Comparison of ENCODE assay signal across 2 cellular contexts in the genomic region with DNA sequence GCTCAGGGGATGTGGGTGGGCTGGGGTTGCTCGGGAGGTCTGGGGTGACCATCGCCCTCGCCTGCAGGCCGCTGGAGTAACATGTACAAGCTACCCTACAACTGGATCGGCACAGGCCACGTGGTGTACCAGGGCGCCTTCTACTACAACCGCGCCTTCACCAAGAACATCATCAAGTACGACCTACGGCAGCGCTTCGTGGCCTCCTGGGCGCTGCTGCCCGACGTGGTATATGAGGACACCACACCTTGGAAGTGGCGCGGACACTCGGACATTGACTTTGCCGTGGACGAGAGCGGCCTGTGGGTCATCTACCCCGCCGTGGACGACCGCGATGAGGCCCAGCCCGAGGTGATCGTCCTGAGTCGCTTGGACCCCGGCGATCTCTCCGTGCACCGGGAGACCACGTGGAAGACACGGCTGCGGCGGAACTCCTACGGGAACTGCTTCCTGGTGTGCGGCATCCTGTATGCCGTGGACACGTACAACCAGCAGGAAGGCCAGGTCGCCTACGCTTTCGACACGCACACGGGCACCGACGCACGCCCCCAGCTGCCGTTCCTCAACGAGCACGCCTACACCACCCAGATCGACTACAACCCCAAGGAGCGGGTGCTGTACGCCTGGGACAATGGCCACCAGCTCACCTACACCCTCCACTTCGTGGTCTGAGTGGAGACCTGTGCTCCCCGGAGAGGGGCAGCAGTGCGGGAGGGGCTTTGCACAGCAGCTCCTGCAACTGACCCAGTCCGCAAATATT.
TF ChIP-seq lines count a peak whose summit lies in the region.

No MANE protein-coding gene starts in this region.

TF ChIP-seq in A549, 52 proteins besides CTCF, POLR2A, EP300 and RAD21:
- TF ChIP-seq CBX2 (IDR thresholded peaks at IDR 0.05; ENCODE audit: borderline replicate concordance, low read depth) (no peak), POLR2AphosphoS2 (conservative IDR thresholded peaks at IDR 0.05; ENCODE audit: low read length) (no peak), HDAC2 (IDR thresholded peaks at IDR 0.05) (no peak), KDM1A (IDR thresholded peaks at IDR 0.05; ENCODE audit: low read depth) (no peak), CBX8 (IDR thresholded peaks at IDR 0.05) (no peak), FOSB (CRISPR knock-in tag; IDR thresholded peaks at IDR 0.05) (no peak), HOXB13 (CRISPR knock-in tag; IDR thresholded peaks at IDR 0.05; ENCODE audit: low read depth) (no peak), HOXA7 (CRISPR knock-in tag; IDR thresholded peaks at IDR 0.05) (no peak), MAFK (IDR thresholded peaks at IDR 0.05; ENCODE audit: partially characterized antibody) (no peak), GATA3 (IDR thresholded peaks at IDR 0.05; ENCODE audit: borderline replicate concordance) (no peak), EHF (CRISPR knock-in tag; IDR thresholded peaks at IDR 0.05) (no peak), MYC (IDR thresholded peaks at IDR 0.05; ENCODE audit: borderline replicate concordance, low read length) (no peak), BHLHE40 (IDR thresholded peaks at IDR 0.05; ENCODE audit: low read depth, low read length) (no peak), FOXS1 (CRISPR knock-in tag; IDR thresholded peaks at IDR 0.05) (no peak), ELK1 (IDR thresholded peaks at IDR 0.05; ENCODE audit: low read depth, low read length) (no peak), FOSL2 (IDR thresholded peaks at IDR 0.05) (no peak), FOSL2 (CRISPR knock-in tag; IDR thresholded peaks at IDR 0.05) (no peak), ZSCAN20 (CRISPR knock-in tag; IDR thresholded peaks at IDR 0.05) (no peak), CHD2 (IDR thresholded peaks at IDR 0.05; ENCODE audit: low read length, partially characterized antibody) (no peak)
- TF ChIP-seq, protein P1, sequence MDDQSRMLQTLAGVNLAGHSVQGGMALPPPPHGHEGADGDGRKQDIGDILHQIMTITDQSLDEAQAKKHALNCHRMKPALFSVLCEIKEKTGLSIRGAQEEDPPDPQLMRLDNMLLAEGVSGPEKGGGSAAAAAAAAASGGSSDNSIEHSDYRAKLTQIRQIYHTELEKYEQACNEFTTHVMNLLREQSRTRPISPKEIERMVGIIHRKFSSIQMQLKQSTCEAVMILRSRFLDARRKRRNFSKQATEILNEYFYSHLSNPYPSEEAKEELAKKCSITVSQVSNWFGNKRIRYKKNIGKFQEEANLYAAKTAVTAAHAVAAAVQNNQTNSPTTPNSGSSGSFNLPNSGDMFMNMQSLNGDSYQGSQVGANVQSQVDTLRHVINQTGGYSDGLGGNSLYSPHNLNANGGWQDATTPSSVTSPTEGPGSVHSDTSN (IDR thresholded peaks at IDR 0.05) = no peak
- TF ChIP-seq, protein P2, sequence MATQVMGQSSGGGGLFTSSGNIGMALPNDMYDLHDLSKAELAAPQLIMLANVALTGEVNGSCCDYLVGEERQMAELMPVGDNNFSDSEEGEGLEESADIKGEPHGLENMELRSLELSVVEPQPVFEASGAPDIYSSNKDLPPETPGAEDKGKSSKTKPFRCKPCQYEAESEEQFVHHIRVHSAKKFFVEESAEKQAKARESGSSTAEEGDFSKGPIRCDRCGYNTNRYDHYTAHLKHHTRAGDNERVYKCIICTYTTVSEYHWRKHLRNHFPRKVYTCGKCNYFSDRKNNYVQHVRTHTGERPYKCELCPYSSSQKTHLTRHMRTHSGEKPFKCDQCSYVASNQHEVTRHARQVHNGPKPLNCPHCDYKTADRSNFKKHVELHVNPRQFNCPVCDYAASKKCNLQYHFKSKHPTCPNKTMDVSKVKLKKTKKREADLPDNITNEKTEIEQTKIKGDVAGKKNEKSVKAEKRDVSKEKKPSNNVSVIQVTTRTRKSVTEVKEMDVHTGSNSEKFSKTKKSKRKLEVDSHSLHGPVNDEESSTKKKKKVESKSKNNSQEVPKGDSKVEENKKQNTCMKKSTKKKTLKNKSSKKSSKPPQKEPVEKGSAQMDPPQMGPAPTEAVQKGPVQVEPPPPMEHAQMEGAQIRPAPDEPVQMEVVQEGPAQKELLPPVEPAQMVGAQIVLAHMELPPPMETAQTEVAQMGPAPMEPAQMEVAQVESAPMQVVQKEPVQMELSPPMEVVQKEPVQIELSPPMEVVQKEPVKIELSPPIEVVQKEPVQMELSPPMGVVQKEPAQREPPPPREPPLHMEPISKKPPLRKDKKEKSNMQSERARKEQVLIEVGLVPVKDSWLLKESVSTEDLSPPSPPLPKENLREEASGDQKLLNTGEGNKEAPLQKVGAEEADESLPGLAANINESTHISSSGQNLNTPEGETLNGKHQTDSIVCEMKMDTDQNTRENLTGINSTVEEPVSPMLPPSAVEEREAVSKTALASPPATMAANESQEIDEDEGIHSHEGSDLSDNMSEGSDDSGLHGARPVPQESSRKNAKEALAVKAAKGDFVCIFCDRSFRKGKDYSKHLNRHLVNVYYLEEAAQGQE (IDR thresholded peaks at IDR 0.05) = no peak

TF ChIP-seq in IMR-90, 13 proteins besides CTCF, POLR2A, EP300 and RAD21:
- TF ChIP-seq MXI1 (IDR thresholded peaks at IDR 0.05; ENCODE audit: borderline replicate concordance, low read depth, low read length) (no peak), BHLHE40 (IDR thresholded peaks at IDR 0.05; ENCODE audit: low read depth, low read length) (no peak), CHD1 (IDR thresholded peaks at IDR 0.05; ENCODE audit: low read depth, low read length) (no peak), FOS (IDR thresholded peaks at IDR 0.05; ENCODE audit: low read depth, low read length) (no peak), MAFK (IDR thresholded peaks at IDR 0.05; ENCODE audit: low read depth, low read length) (no peak), CEBPB (IDR thresholded peaks at IDR 0.05; ENCODE audit: low read depth, low read length) (no peak), SMC3 (IDR thresholded peaks at IDR 0.05; ENCODE audit: low read depth, low read length) (no peak), NFE2L2 (IDR thresholded peaks at IDR 0.05; ENCODE audit: low read depth, low read length) (no peak)
